In genomic region chr15:99511529-99511864, GRCh38 we compare ENCODE assay signal across 13 cellular contexts. TPM values are rescaled to one million over a fixed set of nuclear protein-coding genes. Genes with fewer than 3 reads are reported as not detected.
DNase-seq lines count a peak whose midpoint lies in the region; ATAC-seq and TF ChIP-seq lines count a peak whose summit lies in the region.
"Had no signal": no experiment of that assay in that cellular context is flagged by ENCODE, and none has a peak within 500 bp of the region (broad histone marks: within the 10 kb centered on the region; RNA-seq: fewer than 3 reads in every experiment).

No MANE protein-coding gene starts in this region.

- intact Hi-C loops in activated CD4-positive, alpha-beta T cell treated with anti-CD3 and anti-CD28 coated beads for 36 hours (cut with DNase I, micrococcal nuclease), result no loop called here

- CTCF ChIA-PET in activated CD4-positive, alpha-beta T cell treated with anti-CD3 and anti-CD28 coated beads for 36 hours (lab: Charles Lee), result interaction anchor here (0.7 to 1.1 kb wide), 3 partner anchors 13 to 239 kb away, joined by 3 read pairs; no protein-coding TSS in a partner anchor

- TF ChIP-seq CTCF in AG10803 (conservative IDR thresholded peaks at IDR 0.05; ENCODE audit: low read length) (no peak), osteocyte (IDR thresholded peaks at IDR 0.05) (no peak)

- peak; percentile 23 for ATAC-seq in HG03378 (IDR thresholded peaks at IDR 0.05; ENCODE audit: unreplicated experiment)
- ATAC-seq in activated CD4-positive, alpha-beta T cell treated with anti-CD3 and anti-CD28 coated beads for 36 hours, result no peak
- ATAC-seq: activated CD8-positive, alpha-beta T cell treated with anti-CD3 and anti-CD28 coated beads for 36 hours; activated naive CD4-positive, alpha-beta T cell treated with anti-CD3 and anti-CD28 coated beads, Interleukin-2, amount 50 U/mL, for 72 hours; PC-3 had no signal

- H3K4me1 Mint-ChIP-seq in osteocyte (ENCODE audit: unreplicated experiment), result peaks cover 35% of the 10 kb centered on the region
- peaks cover 17% of the 10 kb centered on the region for H3K4me1 Mint-ChIP-seq in activated CD4-positive, alpha-beta T cell treated with anti-CD3 and anti-CD28 coated beads for 36 hours

- H3K4me3 ChIP-seq in AG10803 (ENCODE audit: low read length), result peak overlapping the region; percentile 12; the same call in 1 of the 2 replicates

- DNase-seq in AG10803 (ENCODE audit: low read depth) (peak; percentile 83), dedifferentiated amniotic fluid mesenchymal stem cell (ENCODE audit: extremely low spot score) (peak; percentile 56), osteocyte (ENCODE audit: extremely low spot score, unreplicated experiment) (no peak), superior temporal gyrus (ENCODE audit: extremely low spot score) (no peak), NCI-H2171 treated with DMSO at 0.1 percent for 48 hours (lab: John Stamatoyannopoulos, UW) (no peak), GF-D8 (lab: John Stamatoyannopoulos, UW) (no peak)
- no peak for DNase-seq in activated CD4-positive, alpha-beta T cell treated with anti-CD3 and anti-CD28 coated beads for 36 hours
- DNase-seq: activated CD8-positive, alpha-beta T cell treated with anti-CD3 and anti-CD28 coated beads for 36 hours; PC-3; stimulated activated CD4-positive, alpha-beta T cell treated with anti-CD3 and anti-CD28 coated beads, Interleukin-4, amount 100 ng/mL, for 24 hours; T-helper 17 cell had no signal

- peak overlapping the region; percentile 41 for H3K27ac Mint-ChIP-seq in osteocyte (ENCODE audit: unreplicated experiment)
- H3K27ac Mint-ChIP-seq in activated CD4-positive, alpha-beta T cell treated with anti-CD3 and anti-CD28 coated beads for 36 hours, result no peak overlapping the region
- H3K27ac Mint-ChIP-seq: activated CD8-positive, alpha-beta T cell treated with anti-CD3 and anti-CD28 coated beads for 36 hours; activated naive CD4-positive, alpha-beta T cell treated with anti-CD3 and anti-CD28 coated beads, Interleukin-2, amount 50 U/mL, for 72 hours; T-helper 17 cell had no signal

- no peaks in the 10 kb centered on the region for H3K27me3 Mint-ChIP-seq in osteocyte (ENCODE audit: unreplicated experiment)
- no peaks in the 10 kb centered on the region for H3K27me3 Mint-ChIP-seq in activated CD4-positive, alpha-beta T cell treated with anti-CD3 and anti-CD28 coated beads for 36 hours
- H3K27me3 Mint-ChIP-seq: activated CD8-positive, alpha-beta T cell treated with anti-CD3 and anti-CD28 coated beads for 36 hours had no signal

- H3K36me3 Mint-ChIP-seq in osteocyte (ENCODE audit: unreplicated experiment), result no peaks in the 10 kb centered on the region
- H3K36me3 Mint-ChIP-seq in activated CD4-positive, alpha-beta T cell treated with anti-CD3 and anti-CD28 coated beads for 36 hours (ENCODE audit: low read depth), result no peaks in the 10 kb centered on the region
- H3K36me3 Mint-ChIP-seq: activated naive CD4-positive, alpha-beta T cell treated with anti-CD3 and anti-CD28 coated beads, Interleukin-2, amount 50 U/mL, for 72 hours had no signal

- POLR2A ChIA-PET in activated CD4-positive, alpha-beta T cell treated with anti-CD3 and anti-CD28 coated beads for 36 hours (lab: Charles Lee), result no interaction called here

- peak overlapping the region; percentile 10 for H3K4me3 Mint-ChIP-seq in osteocyte (ENCODE audit: unreplicated experiment)
- H3K4me3 Mint-ChIP-seq in activated CD4-positive, alpha-beta T cell treated with anti-CD3 and anti-CD28 coated beads for 36 hours, result no peak overlapping the region
- H3K4me3 Mint-ChIP-seq: activated CD8-positive, alpha-beta T cell treated with anti-CD3 and anti-CD28 coated beads for 36 hours; T-helper 17 cell had no signal

- H3K9me3 Mint-ChIP-seq in osteocyte (ENCODE audit: unreplicated experiment), result peaks cover 10% of the 10 kb centered on the region
- no peaks in the 10 kb centered on the region for H3K9me3 Mint-ChIP-seq in activated CD4-positive, alpha-beta T cell treated with anti-CD3 and anti-CD28 coated beads for 36 hours (ENCODE audit: low read depth)
- H3K9me3 Mint-ChIP-seq: activated CD8-positive, alpha-beta T cell treated with anti-CD3 and anti-CD28 coated beads for 36 hours; activated naive CD4-positive, alpha-beta T cell treated with anti-CD3 and anti-CD28 coated beads, Interleukin-2, amount 50 U/mL, for 72 hours had no signal

RNA-seq across cellular contexts. Expression of gene MEF2A, which starts 54.3 kb away (rescaled TPM):
- total RNA-seq in osteocyte, result 97.8 and 123 TPM in 2 replicates
- 10 to 100 TPM; 16.5 to 20.9 TPM for total RNA-seq in activated CD4-positive, alpha-beta T cell treated with anti-CD3 and anti-CD28 coated beads for 36 hours

Comparison
In these comparisons a context has a peak if more than half of its experiments do, and no peak if none do; other contexts are left out.
1. DNase-seq: peak in AG10803 (single experiment) and dedifferentiated amniotic fluid mesenchymal stem cell (single experiment); none in osteocyte (single experiment), activated CD4-positive, alpha-beta T cell treated with anti-CD3 and anti-CD28 coated beads for 36 hours (single experiment), superior temporal gyrus (single experiment), NCI-H2171 treated with DMSO at 0.1 percent for 48 hours (single experiment) and GF-D8 (single experiment).